24 cellular contexts compared by ENCODE assay signal in genomic region chr10:68499544-68499943, GRCh38. TPM values are rescaled to one million over a fixed set of nuclear protein-coding genes. Genes with fewer than 3 reads are reported as not detected.
DNase-seq lines count a peak whose midpoint lies in the region; ATAC-seq, FAIRE-seq and TF ChIP-seq lines count a peak whose summit lies in the region.
"Had no signal": no experiment of that assay in that cellular context is flagged by ENCODE, and none has a peak within 500 bp of the region (broad histone marks: within the 10 kb centered on the region; RNA-seq: fewer than 3 reads in every experiment).

No MANE protein-coding gene starts in this region.

- TSS peak; percentile 40 for BruUV-seq in Panc1 (replicated peaks; lab: Mats Ljungman, UMichigan)

- no peak overlapping the region for H3K9ac ChIP-seq in endodermal cell (ENCODE audit: extremely low read depth, low read length, poor library complexity, severe bottlenecking)
- H3K9ac ChIP-seq: BLaER1 had no signal

- H3K4me3 ChIP-seq in Panc1 (ENCODE audit: low read depth in 2 of 2, low read length in 2 of 2): no peak overlapping the region
- no peak overlapping the region for H3K4me3 ChIP-seq in endodermal cell (ENCODE audit: low read length)
- H3K4me3 ChIP-seq in left lung: no peak overlapping the region
- H3K4me3 ChIP-seq: BLaER1 had no signal

- 86 to 90% methylated on average over 3 to 6 of the region's 6 CpGs for WGBS in endodermal cell (ENCODE audit: insufficient coverage in 1 of 2, insufficient read length in 1 of 2), 2 experiments

- no peaks in the 10 kb centered on the region for H3K4me1 ChIP-seq in Panc1 (ENCODE audit: control insufficient read depth, insufficient read depth, low read length)
- H3K4me1 ChIP-seq in endodermal cell (ENCODE audit: control insufficient read depth, insufficient read depth, low read length): no peaks in the 10 kb centered on the region
- no peaks in the 10 kb centered on the region for H3K4me1 ChIP-seq in left lung
- H3K4me1 ChIP-seq: BE2C, Caco-2 had no signal

- no peak for ATAC-seq in Panc1
- no peak for ATAC-seq in left lung
- no peak for ATAC-seq in GM18502 (IDR thresholded peaks at IDR 0.05; ENCODE audit: poor library complexity, unreplicated experiment)
- no peak for ATAC-seq in HG03196 (IDR thresholded peaks at IDR 0.05; ENCODE audit: unreplicated experiment)

- DNase-seq in GM12891 (ENCODE audit: insufficient read length, low spot score) (no peak), Panc1 (ENCODE audit: low read depth, low spot score) (no peak), endodermal cell (no peak), nephron progenitor cell (no peak), left lung (no peak)
- DNase-seq in activated CD4-positive, CD25-positive, alpha-beta regulatory T cell (lab: John Stamatoyannopoulos, UW): no peak
- DNase-seq: 8988T; ACHN; BE2C; C1 segment of cervical spinal cord; Caco-2; Calu3; CD4-positive, alpha-beta memory T cell; CD4-positive, CD25-positive, alpha-beta regulatory T cell; CD8-positive, alpha-beta memory T cell; DMS79 treated with DMSO at 0.1 percent for 48 hours; GF-D8 had no signal

- no peaks in the 10 kb centered on the region for H3K9me3 ChIP-seq in Panc1 (ENCODE audit: control insufficient read depth, insufficient read depth, low read depth, low read length)
- H3K9me3 ChIP-seq in endodermal cell (ENCODE audit: control insufficient read depth, low read length): no peaks in the 10 kb centered on the region
- H3K9me3 ChIP-seq in left lung: no peaks in the 10 kb centered on the region
- H3K9me3 ChIP-seq: BE2C, BLaER1, Caco-2 had no signal

- CTCF ChIA-PET in Panc1 (lab: Charles Lee): no interaction called here

- H3K27me3 Mint-ChIP-seq in endodermal cell (ENCODE audit: insufficient read depth) (no peaks in the 10 kb centered on the region), nephron progenitor cell (ENCODE audit: low read depth, poor library complexity) (peaks cover 3% of the 10 kb centered on the region)
- H3K27me3 Mint-ChIP-seq: CD4-positive, alpha-beta memory T cell; CD4-positive, CD25-positive, alpha-beta regulatory T cell had no signal

- no peak overlapping the region for H3K27ac ChIP-seq in Panc1 (ENCODE audit: low read length)
- H3K27ac ChIP-seq in endodermal cell (ENCODE audit: low read depth, low read length): peak overlapping the region; percentile 12
- H3K27ac ChIP-seq in left lung: no peak overlapping the region
- H3K27ac ChIP-seq: BLaER1 had no signal

- H3K9me3 Mint-ChIP-seq in endodermal cell (no peaks in the 10 kb centered on the region), nephron progenitor cell (no peaks in the 10 kb centered on the region)
- H3K9me3 Mint-ChIP-seq: CD14-positive monocyte; CD4-positive, alpha-beta memory T cell; CD4-positive, CD25-positive, alpha-beta regulatory T cell; CD8-positive, alpha-beta memory T cell had no signal

- TF ChIP-seq POLR2A in GM12891 (IDR thresholded peaks at IDR 0.05; ENCODE audit: low read depth, low read length): no peak

- peak; percentile 43 for FAIRE-seq in GM12891 (lab: Jason Lieb, UNC)
- FAIRE-seq: A204.1, D721Med, GM18507 had no signal

- H3K4me1 Mint-ChIP-seq in endodermal cell (peaks cover 1% of the 10 kb centered on the region), nephron progenitor cell (no peaks in the 10 kb centered on the region)
- H3K4me1 Mint-ChIP-seq: CD8-positive, alpha-beta memory T cell had no signal

- H3K4me3 Mint-ChIP-seq in endodermal cell (no peak overlapping the region), nephron progenitor cell (no peak overlapping the region)
- H3K4me3 Mint-ChIP-seq: CD14-positive monocyte; CD4-positive, alpha-beta memory T cell; CD4-positive, CD25-positive, alpha-beta regulatory T cell; CD8-positive, alpha-beta memory T cell had no signal

- H3K27me3 ChIP-seq in Panc1 (ENCODE audit: control insufficient read depth, insufficient read depth, low read length): no peaks in the 10 kb centered on the region
- no peaks in the 10 kb centered on the region for H3K27me3 ChIP-seq in endodermal cell (ENCODE audit: control insufficient read depth, insufficient read depth, low read length, poor library complexity, severe bottlenecking)
- H3K27me3 ChIP-seq in left lung: no peaks in the 10 kb centered on the region
- H3K27me3 ChIP-seq: BE2C, BLaER1 had no signal

- intact Hi-C loops in Panc1 (cut with micrococcal nuclease; ENCODE audit: unreplicated experiment) (no loop called here), left lung (cut with DNase I) (no loop called here)

- H3K36me3 ChIP-seq in Panc1 (ENCODE audit: control insufficient read depth, insufficient read depth, low read length) (no peaks in the 10 kb centered on the region; the same call in 1 of the 2 replicates), endodermal cell (ENCODE audit: control insufficient read depth, insufficient read depth, low read length) (peaks cover 43% of the 10 kb centered on the region), left lung (peaks cover 0 to 72% of the 10 kb centered on the region in 2 donors)
- H3K36me3 ChIP-seq: BE2C had no signal

- POLR2A ChIA-PET in Panc1 (lab: Charles Lee): no interaction called here

- TF ChIP-seq CTCF in Panc1 (IDR thresholded peaks at IDR 0.05) (no peak), endodermal cell (conservative IDR thresholded peaks at IDR 0.05) (no peak), nephron progenitor cell (IDR thresholded peaks at IDR 0.05) (no peak), left lung (IDR thresholded peaks at IDR 0.05) (no peak)

- H3K36me3 Mint-ChIP-seq in endodermal cell (ENCODE audit: low read depth) (peaks cover 23% of the 10 kb centered on the region), nephron progenitor cell (ENCODE audit: low read depth) (peaks cover 29% of the 10 kb centered on the region)

- in situ Hi-C loops in Panc1 (cut with HindIII; ENCODE audit: low pct_unique_long_range_greater_than_20kb, low sequenced_read_pairs): no loop called here

- H3K27ac Mint-ChIP-seq in endodermal cell: no peak overlapping the region
- peak overlapping the region; percentile 4 for H3K27ac Mint-ChIP-seq in nephron progenitor cell
- H3K27ac Mint-ChIP-seq: CD4-positive, alpha-beta memory T cell; CD8-positive, alpha-beta memory T cell had no signal

TF ChIP-seq in GM12891, 5 proteins besides CTCF, POLR2A, EP300 and RAD21:
- TF ChIP-seq PAX5 (IDR thresholded peaks at IDR 0.05; ENCODE audit: insufficient read depth, low read length, severe bottlenecking): no peak
- no peak for TF ChIP-seq POU2F2 (IDR thresholded peaks at IDR 0.05; ENCODE audit: low read depth, low read length)
- TF ChIP-seq SPI1 (IDR thresholded peaks at IDR 0.05; ENCODE audit: low read depth, low read length): no peak
- TF ChIP-seq POLR2AphosphoS5 (IDR thresholded peaks at IDR 0.05; ENCODE audit: low read depth, low read length): no peak
- no peak for TF ChIP-seq TAF1 (IDR thresholded peaks at IDR 0.05; ENCODE audit: low read depth, low read length)

RNA-seq across cellular contexts. Expression of gene DNA2, which starts 27.8 kb away (rescaled TPM):
- 7.1 TPM for polyA plus RNA-seq in GM12891 (2012; ENCODE audit: low read depth, missing spikeins)
- total RNA-seq in Panc1 (2021; ENCODE audit: unreplicated experiment) (29.0 TPM), endodermal cell (10 to 100 TPM; 37.3 to 64.6 TPM), left lung (1 to 10 TPM; 7.2 to 8.7 TPM)
- polyA plus RNA-seq in Panc1 (2012; ENCODE audit: insufficient read length): 6.6 TPM
- polyA plus RNA-seq in endodermal cell (2013, experiment 1 of 2): 24.6 TPM
- polyA plus RNA-seq in endodermal cell (2013, experiment 2 of 2): 24.6 TPM

RNA-seq across cellular contexts. Expression of gene SLC25A16, which starts 27.8 kb away (rescaled TPM):
- polyA plus RNA-seq in GM12891 (2012; ENCODE audit: low read depth, missing spikeins): 3.8 TPM
- total RNA-seq in Panc1 (2021; ENCODE audit: unreplicated experiment) (20.8 TPM), endodermal cell (10 to 100 TPM in 1 of 2 donors, 1 to 10 TPM in 1; 8.9 to 16.0 TPM), left lung (10 to 100 TPM; 33.6 to 38.1 TPM)
- polyA plus RNA-seq in Panc1 (2012; ENCODE audit: insufficient read length): 6.5 TPM
- polyA plus RNA-seq in endodermal cell (2013, experiment 1 of 2): 6.3 TPM
- 5.3 TPM for polyA plus RNA-seq in endodermal cell (2013, experiment 2 of 2)
